Comparison of ENCODE assay signal across 17 cellular contexts in genomic region chr3:78858910-78859309, GRCh38.
A peak's percentile ranks its signal among the peaks of the same experiment; 100 is the strongest.
DNase-seq lines count a peak whose midpoint lies in the region; ATAC-seq, FAIRE-seq and TF ChIP-seq lines count a peak whose summit lies in the region.
"Had no signal": no experiment of that assay in that cellular context is flagged by ENCODE, and none has a peak within 500 bp of the region (broad histone marks: within the 10 kb centered on the region; RNA-seq: fewer than 3 reads in every experiment).

No MANE protein-coding gene starts in this region.

- no peak overlapping the region for H3K4me3 ChIP-seq in choroid plexus epithelial cell (ENCODE audit: low read depth, low read length)
- H3K4me3 ChIP-seq: BLaER1 treated with 17β-estradiol and CSF1 and Interleukin-3, amounts not matched to agents 10 nM and 100 nM had no signal

- CTCF ChIA-PET in activated CD4-positive, alpha-beta T cell treated with anti-CD3 and anti-CD28 coated beads, Interleukin-2, amount 10 ng/mL, durations not matched to agents 7 days and 5 days (lab: Charles Lee): no interaction called here

- POLR2A ChIA-PET in activated CD4-positive, alpha-beta T cell treated with anti-CD3 and anti-CD28 coated beads, Interleukin-2, amount 10 ng/mL, durations not matched to agents 7 days and 5 days (lab: Charles Lee): no interaction called here

- peak; percentile 78 for FAIRE-seq in A204.1 (lab: Jason Lieb, UNC)
- FAIRE-seq: G401.6 had no signal

- TF ChIP-seq CTCF in choroid plexus epithelial cell (conservative IDR thresholded peaks at IDR 0.05; ENCODE audit: low read depth, low read length) (no peak), nephron progenitor cell (IDR thresholded peaks at IDR 0.05) (no peak), GM13976 (IDR thresholded peaks at IDR 0.05; ENCODE audit: borderline replicate concordance, control extremely low read depth, extremely low read depth, insufficient read depth, missing control alignments) (no peak)

- peaks cover 49% of the 10 kb centered on the region for H3K4me1 Mint-ChIP-seq in nephron progenitor cell
- no peaks in the 10 kb centered on the region for H3K4me1 Mint-ChIP-seq in activated CD4-positive, alpha-beta T cell treated with anti-CD3 and anti-CD28 coated beads, Interleukin-2, amount 10 ng/mL, durations not matched to agents 7 days and 5 days
- H3K4me1 Mint-ChIP-seq: CD8-positive, alpha-beta memory T cell had no signal

- in situ Hi-C loops in GM13976 (cut with MboI; ENCODE audit: low sequenced_read_pairs, unreplicated experiment): no loop called here

- no peak for ATAC-seq in HG03039 (IDR thresholded peaks at IDR 0.05; ENCODE audit: unreplicated experiment)

- H3K27me3 Mint-ChIP-seq in nephron progenitor cell (ENCODE audit: low read depth, poor library complexity): no peaks in the 10 kb centered on the region
- H3K27me3 Mint-ChIP-seq in activated CD4-positive, alpha-beta T cell treated with anti-CD3 and anti-CD28 coated beads, Interleukin-2, amount 10 ng/mL, durations not matched to agents 7 days and 5 days: no peaks in the 10 kb centered on the region
- H3K27me3 Mint-ChIP-seq: CD8-positive, alpha-beta memory T cell had no signal

- H3K36me3 Mint-ChIP-seq in nephron progenitor cell (ENCODE audit: low read depth): peaks cover 36% of the 10 kb centered on the region
- H3K36me3 Mint-ChIP-seq in activated CD4-positive, alpha-beta T cell treated with anti-CD3 and anti-CD28 coated beads, Interleukin-2, amount 10 ng/mL, durations not matched to agents 7 days and 5 days (ENCODE audit: low read depth): no peaks in the 10 kb centered on the region

- peaks cover 18% of the 10 kb centered on the region for H3K9me3 Mint-ChIP-seq in nephron progenitor cell
- no peaks in the 10 kb centered on the region for H3K9me3 Mint-ChIP-seq in activated CD4-positive, alpha-beta T cell treated with anti-CD3 and anti-CD28 coated beads, Interleukin-2, amount 10 ng/mL, durations not matched to agents 7 days and 5 days
- H3K9me3 Mint-ChIP-seq: H9 had no signal

- H3K27ac Mint-ChIP-seq in nephron progenitor cell: peak overlapping the region; percentile 89
- H3K27ac Mint-ChIP-seq in activated CD4-positive, alpha-beta T cell treated with anti-CD3 and anti-CD28 coated beads, Interleukin-2, amount 10 ng/mL, durations not matched to agents 7 days and 5 days: no peak overlapping the region
- H3K27ac Mint-ChIP-seq: CD8-positive, alpha-beta memory T cell had no signal

- DNase-seq in HT1080 (ENCODE audit: low read depth) (peak; percentile 52), choroid plexus epithelial cell (ENCODE audit: low read depth) (peak; percentile 36), nephron progenitor cell (no peak), GM13976 (ENCODE audit: low spot score) (no peak)
- no peak for DNase-seq in activated CD4-positive, alpha-beta T cell treated with anti-CD3 and anti-CD28 coated beads, Interleukin-2, amount 10 ng/mL, durations not matched to agents 7 days and 5 days
- DNase-seq: CD8-positive, alpha-beta memory T cell; DMS79 treated with DMSO at 0.1 percent for 48 hours; H9; NCI-H1436; NCI-H1930; NCI-H345; NCI-H524 treated with DMSO at 0.1 percent for 48 hours; SIG-M5 had no signal

- peak overlapping the region; percentile 11 for H3K4me3 Mint-ChIP-seq in nephron progenitor cell
- H3K4me3 Mint-ChIP-seq in activated CD4-positive, alpha-beta T cell treated with anti-CD3 and anti-CD28 coated beads, Interleukin-2, amount 10 ng/mL, durations not matched to agents 7 days and 5 days: no peak overlapping the region
- H3K4me3 Mint-ChIP-seq: CD8-positive, alpha-beta memory T cell; H9 had no signal

Comparison
In these comparisons a context has a peak if more than half of its experiments do, and no peak if none do; other contexts are left out.
1. DNase-seq: peak in HT1080 (single experiment) and choroid plexus epithelial cell (single experiment); none in nephron progenitor cell (single experiment), GM13976 (single experiment) and activated CD4-positive, alpha-beta T cell treated with anti-CD3 and anti-CD28 coated beads, Interleukin-2, amount 10 ng/mL, durations not matched to agents 7 days and 5 days (single experiment).